In genomic region chr13:45882626-45883025, GRCh38 we compare ENCODE assay signal across 21 cellular contexts. TPM values are rescaled to one million over a fixed set of nuclear protein-coding genes. Genes with fewer than 3 reads are reported as not detected.
DNase-seq lines count a peak whose midpoint lies in the region; ATAC-seq and TF ChIP-seq lines count a peak whose summit lies in the region.
"Had no signal": no experiment of that assay in that cellular context is flagged by ENCODE, and none has a peak within 500 bp of the region (broad histone marks: within the 10 kb centered on the region; RNA-seq: fewer than 3 reads in every experiment).

No MANE protein-coding gene starts in this region.

- ATAC-seq in esophagus mucosa: no peak
- ATAC-seq: GM12878, Panc1 had no signal

- no peak overlapping the region for H3K4me3 Mint-ChIP-seq in endodermal cell
- H3K4me3 Mint-ChIP-seq: CD8-positive, alpha-beta memory T cell had no signal

- peaks cover 5% of the 10 kb centered on the region for H3K4me1 ChIP-seq in endodermal cell (ENCODE audit: control insufficient read depth, insufficient read depth, low read length)

- H3K27ac Mint-ChIP-seq in endodermal cell: peak overlapping the region; percentile 23
- H3K27ac Mint-ChIP-seq: CD8-positive, alpha-beta memory T cell had no signal

- peak overlapping the region; percentile 21 for H3K27ac ChIP-seq in endodermal cell (ENCODE audit: low read depth, low read length)
- H3K27ac ChIP-seq: HL-60 had no signal

- WGBS in endodermal cell (ENCODE audit: insufficient coverage in 1 of 2, insufficient read length in 1 of 2), 2 experiments: 0 to 14% methylated on average over 1 of the region's 1 CpG

- H3K36me3 Mint-ChIP-seq in endodermal cell (ENCODE audit: low read depth): no peaks in the 10 kb centered on the region
- H3K36me3 Mint-ChIP-seq: CD8-positive, alpha-beta memory T cell had no signal

- H3K9ac ChIP-seq in endodermal cell (ENCODE audit: extremely low read depth, low read length, poor library complexity, severe bottlenecking): no peak overlapping the region

- H3K9me3 ChIP-seq in endodermal cell (ENCODE audit: control insufficient read depth, low read length): no peaks in the 10 kb centered on the region

- no peaks in the 10 kb centered on the region for H3K36me3 ChIP-seq in endodermal cell (ENCODE audit: control insufficient read depth, insufficient read depth, low read length)

- TF ChIP-seq CTCF in endodermal cell (conservative IDR thresholded peaks at IDR 0.05): no peak

- peak; percentile 17 for DNase-seq in NCI-H82 (lab: John Stamatoyannopoulos, UW)
- DNase-seq in NCI-H82 treated with DMSO at 0.1 percent for 48 hours (lab: John Stamatoyannopoulos, UW; ENCODE audit: unreplicated experiment): no peak
- DNase-seq in endodermal cell: peak; percentile 83
- DNase-seq in left kidney (ENCODE audit: low read depth, low spot score): peak; percentile 83
- peak; percentile 79 for DNase-seq in renal cortical epithelial cell (ENCODE audit: low read depth)
- no peak for DNase-seq in NOMO-1 treated with DMSO at 0.1 percent for 48 hours (lab: John Stamatoyannopoulos, UW; ENCODE audit: unreplicated experiment)
- no peak for DNase-seq in NCI-H146 (lab: John Stamatoyannopoulos, UW)
- DNase-seq: 8988T; CD8-positive, alpha-beta memory T cell; DMS79; H7; MV-4-11; NCI-H2029; NCI-H748 treated with DMSO at 0.1 percent for 48 hours had no signal

- H3K4me3 ChIP-seq in endodermal cell (ENCODE audit: low read length): peak overlapping the region; percentile 14
- H3K4me3 ChIP-seq: GM12878 had no signal

- peaks cover 31% of the 10 kb centered on the region for H3K4me1 Mint-ChIP-seq in endodermal cell
- H3K4me1 Mint-ChIP-seq: CD8-positive, alpha-beta memory T cell had no signal

- no peaks in the 10 kb centered on the region for H3K27me3 ChIP-seq in endodermal cell (ENCODE audit: control insufficient read depth, insufficient read depth, low read length, poor library complexity, severe bottlenecking)

- H3K27me3 Mint-ChIP-seq in endodermal cell (ENCODE audit: insufficient read depth): peaks cover 18% of the 10 kb centered on the region

- H3K9me3 Mint-ChIP-seq in endodermal cell: no peaks in the 10 kb centered on the region
- H3K9me3 Mint-ChIP-seq: CD8-positive, alpha-beta memory T cell had no signal

RNA-seq across cellular contexts. Expression of gene SIAH3, which starts 31.1 kb away (rescaled TPM):
- total RNA-seq in endodermal cell (not detected), renal cortical epithelial cell (under 0.01 and 0.60 TPM in 2 replicates), esophagus mucosa (0.04 TPM)
- 0.21 TPM for polyA plus RNA-seq in endodermal cell (2013, experiment 1 of 2)
- polyA plus RNA-seq in endodermal cell (2013, experiment 2 of 2): 0.12 TPM
- total RNA-seq: GM12878, LHCN-M2, NCI-H460 had no signal
- polyA plus RNA-seq: BJ; CD8-positive, alpha-beta memory T cell; GM12878 had no signal

Comparison
In these comparisons a context has a peak if more than half of its experiments do, and no peak if none do; other contexts are left out.
1. DNase-seq: peak in NCI-H82 (single experiment), endodermal cell (single experiment), left kidney (single experiment) and renal cortical epithelial cell (single experiment); none in NCI-H82 treated with DMSO at 0.1 percent for 48 hours (single experiment), NOMO-1 treated with DMSO at 0.1 percent for 48 hours (single experiment) and NCI-H146 (single experiment).